9 cellular contexts compared by ENCODE assay signal in the genomic region with DNA sequence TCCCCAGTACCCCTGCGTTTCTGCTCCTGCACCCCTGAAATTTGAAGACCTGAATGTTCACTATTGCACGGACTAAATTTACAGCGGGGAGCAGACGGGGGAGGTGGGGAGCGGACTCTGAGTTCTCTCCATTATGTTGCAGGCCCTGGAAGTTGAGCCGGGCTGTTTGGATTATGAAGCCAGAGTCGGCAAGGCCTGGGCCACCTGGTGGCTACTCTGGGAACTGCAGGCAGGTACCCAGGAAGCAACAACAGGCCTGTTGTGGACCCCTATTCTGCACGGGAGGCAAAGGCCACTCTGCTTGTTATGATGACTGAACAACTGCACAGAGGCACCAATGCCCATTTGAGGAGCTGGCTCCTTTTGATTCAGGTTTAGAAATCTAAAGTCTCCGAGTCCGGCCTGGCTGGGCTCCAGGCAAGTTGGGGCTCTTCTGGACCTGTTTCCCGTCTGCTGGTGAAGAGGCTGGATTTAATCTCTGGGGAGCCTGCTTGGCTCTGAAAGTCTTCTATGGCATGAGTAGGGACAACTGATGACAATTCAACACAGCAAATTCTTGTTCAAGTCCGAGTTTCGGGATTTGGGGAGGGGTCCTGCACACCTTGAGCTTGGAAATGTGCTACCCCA. TPM values are rescaled to one million over a fixed set of nuclear protein-coding genes. Genes with fewer than 3 reads are reported as not detected.
DNase-seq lines count a peak whose midpoint lies in the region; ATAC-seq and TF ChIP-seq lines count a peak whose summit lies in the region.
"Had no signal": no experiment of that assay in that cellular context is flagged by ENCODE, and none has a peak within 500 bp of the region (broad histone marks: within the 10 kb centered on the region; RNA-seq: fewer than 3 reads in every experiment).

No MANE protein-coding gene starts in this region.

- H3K9me3 Mint-ChIP-seq in activated CD4-positive, alpha-beta T cell treated with anti-CD3 and anti-CD28 coated beads, Interleukin-2, amount 10 ng/mL, durations not matched to agents 24 days and 14 days, result no peaks in the 10 kb centered on the region

- H3K9ac ChIP-seq in colonic mucosa (ENCODE audit: low read depth in 2 of 2, low read length in 2 of 2), result no peak overlapping the region

- no peaks in the 10 kb centered on the region for H3K9me3 ChIP-seq in colonic mucosa
- no peaks in the 10 kb centered on the region for H3K9me3 ChIP-seq in right lobe of liver

- ATAC-seq in right lobe of liver (peak; percentile 78 to 91 (median 85)), GM21447 (IDR thresholded peaks at IDR 0.05; ENCODE audit: unreplicated experiment) (no peak)

- H3K36me3 ChIP-seq in colonic mucosa (no peaks in the 10 kb centered on the region), right lobe of liver (no peaks in the 10 kb centered on the region)

- H3K4me3 ChIP-seq in colonic mucosa (no peak overlapping the region), right lobe of liver (no peak overlapping the region)

- no peaks in the 10 kb centered on the region for H3K36me3 Mint-ChIP-seq in activated CD4-positive, alpha-beta T cell treated with anti-CD3 and anti-CD28 coated beads, Interleukin-2, amount 10 ng/mL, durations not matched to agents 24 days and 14 days (ENCODE audit: low read depth)

- H3K4me1 ChIP-seq in colonic mucosa, result no peaks in the 10 kb centered on the region
- no peaks in the 10 kb centered on the region for H3K4me1 ChIP-seq in right lobe of liver

- no peak overlapping the region for H3K4me3 Mint-ChIP-seq in activated CD4-positive, alpha-beta T cell treated with anti-CD3 and anti-CD28 coated beads, Interleukin-2, amount 10 ng/mL, durations not matched to agents 24 days and 14 days

- peak; percentile 98 for TF ChIP-seq CTCF in colonic mucosa (IDR thresholded peaks at IDR 0.05)
- TF ChIP-seq CTCF in right lobe of liver (IDR thresholded peaks at IDR 0.05), result peak; percentile 91 to 98 (median 95)

- no peak overlapping the region for H3K27ac ChIP-seq in colonic mucosa
- H3K27ac ChIP-seq in right lobe of liver, result no peak overlapping the region

- DNase-seq in activated gamma-delta T cell treated with Interleukin-2 at 50 U/mL for 16 hours (peak; percentile 69), activated gamma-delta T cell (lab: John Stamatoyannopoulos, UW) (no peak), NCI-H1092 treated with DMSO at 0.1 percent for 48 hours (lab: John Stamatoyannopoulos, UW) (peak; percentile 34), colonic mucosa (peak; percentile 66), right lobe of liver (peak; percentile 61 to 66 (median 65))
- DNase-seq in activated CD4-positive, alpha-beta T cell treated with anti-CD3 and anti-CD28 coated beads, Interleukin-2, amount 10 ng/mL, durations not matched to agents 24 days and 14 days, result peak; percentile 90
- DNase-seq in stimulated activated CD4-positive, alpha-beta T cell treated with anti-CD3 and anti-CD28 coated beads, TNF-alpha, amount 100 ng/mL, for 24 hours (ENCODE audit: low read depth in 3 of 3), result peak; percentile 34 to 67 (median 51)

- no peaks in the 10 kb centered on the region for H3K4me1 Mint-ChIP-seq in activated CD4-positive, alpha-beta T cell treated with anti-CD3 and anti-CD28 coated beads, Interleukin-2, amount 10 ng/mL, durations not matched to agents 24 days and 14 days

- no peaks in the 10 kb centered on the region for H3K27me3 ChIP-seq in colonic mucosa
- H3K27me3 ChIP-seq in right lobe of liver, result no peaks in the 10 kb centered on the region

- WGBS in right lobe of liver (ENCODE audit: insufficient coverage, low coverage, low lambda C conversion rate, missing lambda C conversion rate), result 25% methylated on average over 8 of the region's 13 CpGs

- no peak for TF ChIP-seq POLR2A in right lobe of liver (IDR thresholded peaks at IDR 0.05)

- intact Hi-C loops in activated CD4-positive, alpha-beta T cell treated with anti-CD3 and anti-CD28 coated beads, Interleukin-2, amount 10 ng/mL, durations not matched to agents 24 days and 14 days (cut with micrococcal nuclease), result loop anchor here (5.0 kb wide), 1 partner anchor 246 kb away; no protein-coding TSS in a partner anchor
- intact Hi-C loops in colonic mucosa (cut with DNase I) (loop anchor here (5.0 kb wide), 1 partner anchor 241 kb away; no protein-coding TSS in a partner anchor), right lobe of liver (cut with DNase I) (loop anchor here in 1 of 2 donors (10.0 kb wide), 1 partner anchor 238 kb away; no protein-coding TSS in a partner anchor)

- H3K27ac Mint-ChIP-seq in activated CD4-positive, alpha-beta T cell treated with anti-CD3 and anti-CD28 coated beads, Interleukin-2, amount 10 ng/mL, durations not matched to agents 24 days and 14 days, result no peak overlapping the region

- peaks cover 7% of the 10 kb centered on the region for H3K27me3 Mint-ChIP-seq in activated CD4-positive, alpha-beta T cell treated with anti-CD3 and anti-CD28 coated beads, Interleukin-2, amount 10 ng/mL, durations not matched to agents 24 days and 14 days

RNA-seq across cellular contexts. Expression of gene FAM181A, which starts 34.1 kb away (rescaled TPM):
- not detected in 2 replicates for total RNA-seq in activated CD4-positive, alpha-beta T cell treated with anti-CD3 and anti-CD28 coated beads, Interleukin-2, amount 10 ng/mL, durations not matched to agents 24 days and 14 days
- total RNA-seq in colonic mucosa, result not detected
- not detected for total RNA-seq in right lobe of liver
- total RNA-seq: subcutaneous adipose tissue had no signal
